ENCODE assay signal across 8 cellular contexts in the genomic region with DNA sequence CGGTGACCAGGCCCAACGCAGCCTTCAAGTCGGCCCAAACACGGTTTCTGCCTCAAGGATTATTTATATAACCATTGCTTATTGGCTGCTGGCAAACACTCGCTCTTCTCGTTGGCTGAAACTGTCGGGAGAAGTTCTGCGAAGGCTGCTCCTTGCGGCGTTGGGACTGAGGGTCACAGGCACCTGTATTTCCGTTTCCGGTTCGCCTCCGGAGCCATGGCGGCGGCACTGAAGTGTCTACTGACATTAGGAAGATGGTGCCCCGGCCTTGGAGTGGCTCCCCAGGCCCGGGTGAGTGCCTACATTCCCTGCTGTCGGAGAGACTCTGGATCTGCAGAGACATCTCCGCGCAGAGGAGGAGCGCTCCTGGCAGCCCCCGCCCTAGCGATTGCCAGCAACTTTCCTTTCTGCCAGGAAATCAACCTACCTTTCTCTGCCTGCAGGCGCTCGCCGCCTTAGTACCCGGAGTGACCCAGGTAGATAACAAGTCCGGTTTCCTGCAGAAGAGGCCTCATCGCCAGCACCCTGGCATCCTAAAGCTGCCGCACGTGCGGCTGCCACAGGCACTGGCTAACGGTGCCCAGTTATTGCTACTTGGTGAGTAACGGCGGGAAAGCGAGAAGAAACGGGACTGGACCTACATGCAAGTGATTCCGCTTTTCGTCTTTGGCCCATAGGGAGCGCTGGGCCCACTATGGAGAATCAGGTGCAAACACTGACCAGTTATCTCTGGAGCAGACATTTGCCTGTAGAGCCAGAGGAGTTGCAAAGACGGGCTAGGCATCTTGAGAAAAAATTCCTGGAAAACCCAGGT. TPM values are rescaled to one million over a fixed set of nuclear protein-coding genes. Genes with fewer than 3 reads are reported as not detected.
DNase-seq lines count a peak whose midpoint lies in the region; ATAC-seq and TF ChIP-seq lines count a peak whose summit lies in the region.

A gene with protein sequence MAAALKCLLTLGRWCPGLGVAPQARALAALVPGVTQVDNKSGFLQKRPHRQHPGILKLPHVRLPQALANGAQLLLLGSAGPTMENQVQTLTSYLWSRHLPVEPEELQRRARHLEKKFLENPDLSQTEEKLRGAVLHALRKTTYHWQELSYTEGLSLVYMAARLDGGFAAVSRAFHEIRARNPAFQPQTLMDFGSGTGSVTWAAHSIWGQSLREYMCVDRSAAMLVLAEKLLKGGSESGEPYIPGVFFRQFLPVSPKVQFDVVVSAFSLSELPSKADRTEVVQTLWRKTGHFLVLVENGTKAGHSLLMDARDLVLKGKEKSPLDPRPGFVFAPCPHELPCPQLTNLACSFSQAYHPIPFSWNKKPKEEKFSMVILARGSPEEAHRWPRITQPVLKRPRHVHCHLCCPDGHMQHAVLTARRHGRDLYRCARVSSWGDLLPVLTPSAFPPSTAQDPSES (plus strand): TSS at position 194 of the 814 bp plus-strand sequence. CDS start 23 bp downstream, at position 217.

- H3K4me3 ChIP-seq in HUES64 (ENCODE audit: low read length) (peak within 1 kb of the TSS; percentile 94), OCI-LY7 (ENCODE audit: low read depth, low read length, poor library complexity, severe bottlenecking) (peak within 1 kb of the TSS; percentile 89)

- under 1% methylated on average over 42 of the region's 42 CpGs for WGBS in HUES64

- peak; percentile 96 for ATAC-seq in GM21447 (IDR thresholded peaks at IDR 0.05; ENCODE audit: unreplicated experiment)

- peak within 1 kb of the TSS; percentile 77 for H3K9ac ChIP-seq in HUES64 (ENCODE audit: low read depth, low read length)

- H3K27ac ChIP-seq in HUES64 (ENCODE audit: low read depth, low read length) (peak within 1 kb of the TSS; percentile 65; the same call in 1 of the 2 replicates), OCI-LY7 (ENCODE audit: low read depth, low read length, poor library complexity, severe bottlenecking) (peak within 1 kb of the TSS; percentile 65)

- DNase-seq in DMS 273 treated with DMSO at 0.1 percent for 48 hours (lab: John Stamatoyannopoulos, UW) (peak; percentile 97), OCI-LY7 (ENCODE audit: low spot score) (peak; percentile 97), activated T-cell treated with anti-CD3 and anti-CD28 coated beads for 1 hour (ENCODE audit: low read depth) (peak; percentile 70), epidermal melanocyte (ENCODE audit: insufficient read length, low spot score) (peak; percentile 89), middle frontal gyrus (ENCODE audit: extremely low spot score, low spot score) (peak; percentile 90)
- peak; percentile 75 to 79 for DNase-seq in stimulated activated CD8-positive, alpha-beta memory T cell treated with anti-CD3 and anti-CD28 coated beads, Interleukin-2, amount 100 ng/mL, for 48 hours (ENCODE audit: low read depth in 2 of 2)

- H3K36me3 ChIP-seq in HUES64 (ENCODE audit: insufficient read depth, low read length) (peaks cover 33% of the 10 kb centered on the region), OCI-LY7 (ENCODE audit: insufficient read depth, low read length) (peaks cover 39% of the 10 kb centered on the region)

- TSS peak; percentile 74 for BruUV-seq in OCI-LY7 (replicated peaks; lab: Mats Ljungman, UMichigan)

- no peaks in the 10 kb centered on the region for H4K20me1 ChIP-seq in OCI-LY7 (ENCODE audit: insufficient read depth, low read length)

- intact Hi-C loops in OCI-LY7 (cut with micrococcal nuclease; ENCODE audit: unreplicated experiment), result no loop called here

- H3K27me3 ChIP-seq in HUES64 (ENCODE audit: insufficient read depth, low read length), result no peaks in the 10 kb centered on the region

- H3K4me1 ChIP-seq in HUES64 (ENCODE audit: insufficient read depth, low read length) (peaks cover 4% of the 10 kb centered on the region; the same call in 1 of the 2 replicates), OCI-LY7 (ENCODE audit: insufficient read depth, low read length, poor library complexity, severe bottlenecking) (peaks cover 24% of the 10 kb centered on the region)

- TF ChIP-seq CTCF in OCI-LY7 (conservative IDR thresholded peaks at IDR 0.05; ENCODE audit: low read length), result peak; percentile 75

- peak within 1 kb of the TSS; percentile 97 for H2AFZ ChIP-seq in OCI-LY7 (ENCODE audit: low read length)

- H3K79me2 ChIP-seq in OCI-LY7 (ENCODE audit: insufficient read depth, low read depth, low read length), result peaks cover 27% of the 10 kb centered on the region

- no peaks in the 10 kb centered on the region for H3K9me3 ChIP-seq in HUES64 (ENCODE audit: insufficient read depth, low read depth, low read length)
- H3K9me3 ChIP-seq in OCI-LY7 (ENCODE audit: low read length), result no peaks in the 10 kb centered on the region

- H3K9me2 ChIP-seq in OCI-LY7 (ENCODE audit: insufficient read depth, low read length), result no peaks in the 10 kb centered on the region

- POLR2A ChIA-PET in OCI-LY7 (lab: Charles Lee), result no interaction called here

- peak within 1 kb of the TSS; percentile 83 for H3K4me2 ChIP-seq in OCI-LY7 (ENCODE audit: low read length)

- CTCF ChIA-PET in OCI-LY7 (lab: Charles Lee; ENCODE audit: unreplicated experiment), result interaction anchor here (1.4 kb wide), 1 partner anchor 19 kb away, joined by 4 read pairs; no protein-coding TSS in a partner anchor

RNA-seq across cellular contexts. Expression of the gene that starts here (rescaled TPM):
- 75.0 TPM for polyA plus RNA-seq in HUES64 (2013, experiment 1 of 2)
- polyA plus RNA-seq in HUES64 (2013, experiment 2 of 2), result 69.2 TPM
- total RNA-seq in OCI-LY7 (2014; rRNA removed; shearing (Covaris generic)), result 103 and 117 TPM in 2 replicates
- 92.0 and 105 TPM in 2 replicates for total RNA-seq in OCI-LY7 (2022)

Comparison
In these comparisons a context has a peak if more than half of its experiments do, and no peak if none do; other contexts are left out.
1. Peak in every context shown above with its lines: DNase-seq, ATAC-seq, H3K4me3 ChIP-seq and H3K27ac ChIP-seq.